ENCODE assay signal across 13 cellular contexts in genomic region chr7:149719050-149719899, GRCh38. TPM values are rescaled to one million over a fixed set of nuclear protein-coding genes. Genes with fewer than 3 reads are reported as not detected.
DNase-seq lines count a peak whose midpoint lies in the region; ATAC-seq, FAIRE-seq and TF ChIP-seq lines count a peak whose summit lies in the region.
"Had no signal": no experiment of that assay in that cellular context is flagged by ENCODE, and none has a peak within 500 bp of the region (broad histone marks: within the 10 kb centered on the region; RNA-seq: fewer than 3 reads in every experiment).

No MANE protein-coding gene starts in this region.

- no peak overlapping the region for H3K4me3 ChIP-seq in NB4 (ENCODE audit: low read depth, low read length)
- no peak overlapping the region for H3K4me3 ChIP-seq in dorsolateral prefrontal cortex
- H3K4me3 ChIP-seq: GM23338 had no signal

- FAIRE-seq in urothelium cell line (lab: Jason Lieb, UNC): no peak

- TF ChIP-seq POLR2A in NB4 (IDR thresholded peaks at IDR 0.05; ENCODE audit: extremely low read depth, insufficient read length): no peak

- no peak for ATAC-seq in omental fat pad (ENCODE audit: low FRiP score)
- ATAC-seq: GM23338 had no signal

- TF ChIP-seq CTCF in NB4 (IDR thresholded peaks at IDR 0.05; ENCODE audit: low read depth, low read length) (no peak), dorsolateral prefrontal cortex (IDR thresholded peaks at IDR 0.05 in 54 of 56, conservative IDR thresholded peaks at IDR 0.05 in 2 of 56; ENCODE audit: low read depth in 1 of 56, partially characterized antibody in 56 of 56) (no peak), omental fat pad (IDR thresholded peaks at IDR 0.05) (no peak)

- H3K27me3 ChIP-seq in dorsolateral prefrontal cortex: no peaks in the 10 kb centered on the region

- intact Hi-C loops in dorsolateral prefrontal cortex (cut with DNase I): no loop called here

- H3K27ac ChIP-seq in dorsolateral prefrontal cortex: peak overlapping the region in 37 of 59 donors; percentile 8 to 89 (median 72)

- DNase-seq in ELF-1 (ENCODE audit: low read depth, low spot score): peak; percentile 66
- DNase-seq in NB4 (ENCODE audit: low read depth): peak; percentile 74
- no peak for DNase-seq in dorsolateral prefrontal cortex
- peak; percentile 15 for DNase-seq in omental fat pad (ENCODE audit: low spot score)
- DNase-seq in urothelium cell line (ENCODE audit: low spot score): no peak
- DNase-seq in activated gamma-delta T cell (lab: John Stamatoyannopoulos, UW): no peak
- DNase-seq in NCI-H524 (lab: John Stamatoyannopoulos, UW): no peak
- DNase-seq in GM19238 (ENCODE audit: insufficient read length, low spot score): no peak
- DNase-seq: activated T-cell treated with anti-CD3 and anti-CD28 coated beads for 4 hours, DND-41, NCI-H82, T-helper 2 cell had no signal

RNA-seq across cellular contexts. Expression of gene ZNF467, which starts 54.1 kb away (rescaled TPM):
- 10 to 100 TPM in 4 of 120 experiments, 1 to 10 TPM in 116; 3.5 to 20.9 (median 6.4) TPM for total RNA-seq in dorsolateral prefrontal cortex
- 10 to 100 TPM in 1 of 4 donors, 1 to 10 TPM in 3; 4.2 to 15.8 (median 7.0) TPM for total RNA-seq in omental fat pad

Comparison
In these comparisons a context has a peak if more than half of its experiments do, and no peak if none do; other contexts are left out.
1. DNase-seq: peak in ELF-1 (single experiment), NB4 (single experiment) and omental fat pad (single experiment); none in dorsolateral prefrontal cortex (0 of 10), urothelium cell line (single experiment), activated gamma-delta T cell (single experiment), NCI-H524 (0 of 2) and GM19238 (single experiment).